Comparison of ENCODE assay signal across 7 cellular contexts in the genomic region with DNA sequence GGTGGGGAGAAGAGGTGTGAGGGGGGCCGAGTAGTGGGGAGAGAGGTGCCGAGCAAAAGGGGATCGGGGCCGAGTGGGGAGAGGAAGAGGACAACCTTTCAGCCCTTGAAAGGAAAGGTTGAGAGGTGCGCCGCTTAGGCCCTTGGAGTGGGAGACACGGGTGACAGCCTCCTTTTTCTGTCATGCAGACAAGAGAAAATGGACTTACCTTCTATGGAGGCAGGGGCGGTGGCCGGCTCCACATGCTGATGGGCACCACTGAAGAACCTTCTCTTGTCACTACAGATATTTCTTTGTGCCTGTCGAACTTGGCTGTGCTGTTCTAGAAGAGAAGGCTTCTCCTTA. TPM values are rescaled to one million over a fixed set of nuclear protein-coding genes. Genes with fewer than 3 reads are reported as not detected.
DNase-seq lines count a peak whose midpoint lies in the region; TF ChIP-seq lines count a peak whose summit lies in the region.

No MANE protein-coding gene starts in this region.

- 0 to 1% (median 1%) methylated on average over 10 of the region's 10 CpGs for WGBS in adrenal gland, 4 donors
- 3% methylated on average over 6 of the region's 10 CpGs for WGBS in smooth muscle cell (ENCODE audit: low lambda C conversion rate)

- H3K4me1 ChIP-seq in adrenal gland (replicated peaks in 1 of 2) (peaks cover 13 to 40% of the 10 kb centered on the region in 2 donors), iPS-15b (ENCODE audit: control insufficient read depth, insufficient read depth, low read length) (no peaks in the 10 kb centered on the region), smooth muscle cell (ENCODE audit: low read depth) (peaks cover 9% of the 10 kb centered on the region)

- H3K9me3 ChIP-seq in KOPT-K1 (ENCODE audit: insufficient read depth, low read length, poor library complexity, severe bottlenecking) (no peaks in the 10 kb centered on the region), adrenal gland (replicated peaks in 1 of 3) (no peaks in the 10 kb centered on the region), iPS-15b (ENCODE audit: control insufficient read depth, insufficient read depth, low read length) (no peaks in the 10 kb centered on the region), smooth muscle cell (replicated peaks; ENCODE audit: low read depth) (no peaks in the 10 kb centered on the region)

- H4K20me1 ChIP-seq in smooth muscle cell (ENCODE audit: low read depth) = peaks cover 12% of the 10 kb centered on the region

- DNase-seq in adrenal gland (peak in 4 of 7 donors; percentile 25 to 60 (median 42)), smooth muscle cell (lab: John Stamatoyannopoulos, UW; ENCODE audit: unreplicated experiment) (no peak), NCI-H2081 treated with DMSO at 0.1 percent for 48 hours (lab: John Stamatoyannopoulos, UW) (no peak), AG08395 (ENCODE audit: low spot score) (no peak)

- intact Hi-C loops in adrenal gland (cut with DNase I) = loop anchor here in 1 of 2 donors (5.0 kb wide), 1 partner anchor 34 kb away; no protein-coding TSS in a partner anchor

- H3K27me3 ChIP-seq in adrenal gland = no peaks in the 10 kb centered on the region
- H3K27me3 ChIP-seq in iPS-15b (ENCODE audit: control insufficient read depth, insufficient read depth, low read length) = no peaks in the 10 kb centered on the region
- no peaks in the 10 kb centered on the region for H3K27me3 ChIP-seq in smooth muscle cell (ENCODE audit: low read depth)

- H3K79me2 ChIP-seq in smooth muscle cell (ENCODE audit: low read depth) = peaks cover 38% of the 10 kb centered on the region

- H3F3A ChIP-seq in smooth muscle cell (ENCODE audit: low read depth) = peaks cover 3% of the 10 kb centered on the region

- H3K4me3 ChIP-seq in GM12875 (ENCODE audit: low read depth, low read length) (peak overlapping the region; percentile 91), adrenal gland (peak overlapping the region; percentile 63 to 87 (median 76)), iPS-15b (ENCODE audit: low read depth, low read length) (peak overlapping the region; percentile 99), smooth muscle cell (peak overlapping the region; percentile 94)

- H3K9ac ChIP-seq in iPS-15b (ENCODE audit: low read depth, low read length) (peak overlapping the region; percentile 89), smooth muscle cell (ENCODE audit: low read depth) (peak overlapping the region; percentile 93)

- peaks cover 15% of the 10 kb centered on the region for H3K36me3 ChIP-seq in KOPT-K1 (ENCODE audit: insufficient read depth, low read length)
- H3K36me3 ChIP-seq in adrenal gland (replicated peaks in 1 of 2) = peaks cover 0 to 11% of the 10 kb centered on the region in 2 donors
- H3K36me3 ChIP-seq in iPS-15b (ENCODE audit: control insufficient read depth, insufficient read depth, low read length) = peaks cover 2% of the 10 kb centered on the region
- H3K36me3 ChIP-seq in smooth muscle cell (ENCODE audit: low read depth) = no peaks in the 10 kb centered on the region

- TF ChIP-seq POLR2A in adrenal gland (IDR thresholded peaks at IDR 0.05) = no peak

- no peak for TF ChIP-seq CTCF in GM12875 (IDR thresholded peaks at IDR 0.05; ENCODE audit: borderline replicate concordance, insufficient read depth, low read depth, low read length)
- no peak for TF ChIP-seq CTCF in adrenal gland (IDR thresholded peaks at IDR 0.05)
- TF ChIP-seq CTCF in smooth muscle cell (IDR thresholded peaks at IDR 0.05; ENCODE audit: borderline replicate concordance, insufficient read depth, poor library complexity, severe bottlenecking) = no peak

- peak overlapping the region; percentile 78 for H3K27ac ChIP-seq in KOPT-K1 (ENCODE audit: low read depth, low read length, poor library complexity, severe bottlenecking)
- H3K27ac ChIP-seq in adrenal gland = peak overlapping the region; percentile 86 to 99 (median 91)
- H3K27ac ChIP-seq in smooth muscle cell (ENCODE audit: low read depth) = peak overlapping the region; percentile 99

- peak overlapping the region; percentile 94 for H2AFZ ChIP-seq in smooth muscle cell (ENCODE audit: low read depth)

- H3K4me2 ChIP-seq in smooth muscle cell = peak overlapping the region; percentile 88

RNA-seq across cellular contexts. Expression of gene KLHL18, which starts 0.4 kb away (rescaled TPM):
- total RNA-seq in adrenal gland (10 to 100 TPM; 10.6 to 62.1 (median 32.5) TPM), smooth muscle cell (17.8 and 18.4 TPM in 2 replicates)
- polyA plus RNA-seq in adrenal gland (10 to 100 TPM; 14.3 to 42.5 (median 20.9) TPM), smooth muscle cell (17.6 and 25.8 TPM in 2 replicates)

RNA-seq across cellular contexts. Expression of gene KIF9, which starts 0.6 kb away (rescaled TPM):
- total RNA-seq in adrenal gland (1 to 10 TPM; 1.1 to 9.8 (median 5.5) TPM), smooth muscle cell (2.2 and 5.0 TPM in 2 replicates)
- polyA plus RNA-seq in adrenal gland (10 to 100 TPM in 1 of 3 donors, 1 to 10 TPM in 2; 3.1 to 12.8 (median 4.2) TPM), smooth muscle cell (6.5 and 10.9 TPM in 2 replicates)

Comparison
In these comparisons a context has a peak if more than half of its experiments do, and no peak if none do; other contexts are left out.
1. DNase-seq: peak in adrenal gland (4 of 7); none in smooth muscle cell (single experiment), NCI-H2081 treated with DMSO at 0.1 percent for 48 hours (single experiment) and AG08395 (single experiment).
2. Peak in every context shown above with its lines, with median percentiles within 50 percentile points of each other: H3K4me3 ChIP-seq and H3K27ac ChIP-seq.